15 cellular contexts compared by ENCODE assay signal in genomic region chr11:48094643-48095339, GRCh38.
DNase-seq lines count a peak whose midpoint lies in the region; ATAC-seq and TF ChIP-seq lines count a peak whose summit lies in the region.
"Had no signal": no experiment of that assay in that cellular context is flagged by ENCODE, and none has a peak within 500 bp of the region (broad histone marks: within the 10 kb centered on the region; RNA-seq: fewer than 3 reads in every experiment).

No MANE protein-coding gene starts in this region.

- H3K27ac Mint-ChIP-seq in T-helper 2 cell treated with Interferon-gamma antibody and Interleukin-4, amounts not matched to agents 5 μg/mL and 100 μg/mL, for 36 hours: peak overlapping the region; percentile 51

- H3K4me3 ChIP-seq in right atrium auricular region: no peak overlapping the region

- peaks cover 0 to 26% of the 10 kb centered on the region in 2 donors for H3K4me1 ChIP-seq in right atrium auricular region

- H3K4me1 Mint-ChIP-seq in T-helper 2 cell treated with Interferon-gamma antibody and Interleukin-4, amounts not matched to agents 5 μg/mL and 100 μg/mL, for 36 hours (ENCODE audit: low read depth): peaks cover 62% of the 10 kb centered on the region

- ATAC-seq in GM18519 (IDR thresholded peaks at IDR 0.05; ENCODE audit: low FRiP score, unreplicated experiment): no peak

- H3K9me3 ChIP-seq in right atrium auricular region: no peaks in the 10 kb centered on the region

- H3K27me3 Mint-ChIP-seq in T-helper 2 cell treated with Interferon-gamma antibody and Interleukin-4, amounts not matched to agents 5 μg/mL and 100 μg/mL, for 36 hours (ENCODE audit: low read depth): no peaks in the 10 kb centered on the region

- H3K27ac ChIP-seq in caudate nucleus (ENCODE audit: low read depth, low read length) (peak overlapping the region; percentile 93), temporal lobe (ENCODE audit: low read depth, low read length) (peak overlapping the region; percentile 78), RWPE1 (no peak overlapping the region), right atrium auricular region (no peak overlapping the region)

- no peaks in the 10 kb centered on the region for H3K36me3 ChIP-seq in right atrium auricular region

- no peak for DNase-seq in T-helper 2 cell treated with Interferon-gamma antibody and Interleukin-4, amounts not matched to agents 5 μg/mL and 100 μg/mL, for 36 hours (ENCODE audit: low spot score)
- DNase-seq in T-helper 2 cell (no peak), caudate nucleus (lab: John Stamatoyannopoulos, UW) (peak in 16 of 61 donors; percentile 10 to 67 (median 36)), midbrain (lab: John Stamatoyannopoulos, UW) (peak; percentile 83), RWPE1 (ENCODE audit: low spot score) (no peak), right atrium auricular region (ENCODE audit: low spot score) (no peak)
- DNase-seq: 8988T; activated CD4-positive, alpha-beta T cell treated with anti-CD3 and anti-CD28 coated beads for 1 hour; effector memory CD4-positive, alpha-beta T cell; GOT3; NCI-H1092 treated with DMSO at 0.1 percent for 48 hours; NCI-H226; stimulated activated CD4-positive, alpha-beta T cell treated with anti-CD3 and anti-CD28 coated beads, Interleukin-1b, Interleukin-23, amount 100 ng/mL, for 48 hours had no signal

- CTCF ChIA-PET in RWPE1 (lab: Yijun Ruan, JAX): interaction anchor here (0.8 kb wide), 1 partner anchor 15 kb away, joined by 5 read pairs; no protein-coding TSS in a partner anchor

- TF ChIP-seq CTCF in RWPE1 (conservative IDR thresholded peaks at IDR 0.05; ENCODE audit: low read depth) (no peak), right atrium auricular region (IDR thresholded peaks at IDR 0.05) (no peak)

- POLR2A ChIA-PET in RWPE1 (lab: Yijun Ruan, JAX; ENCODE audit: low non-redundant PET): no interaction called here

- H3K36me3 Mint-ChIP-seq in T-helper 2 cell treated with Interferon-gamma antibody and Interleukin-4, amounts not matched to agents 5 μg/mL and 100 μg/mL, for 36 hours (ENCODE audit: low read depth): peaks cover 22% of the 10 kb centered on the region

- H3K27me3 ChIP-seq in right atrium auricular region: no peaks in the 10 kb centered on the region

- H3K4me3 Mint-ChIP-seq in T-helper 2 cell treated with Interferon-gamma antibody and Interleukin-4, amounts not matched to agents 5 μg/mL and 100 μg/mL, for 36 hours: no peak overlapping the region

- no peaks in the 10 kb centered on the region for H3K9me3 Mint-ChIP-seq in T-helper 2 cell treated with Interferon-gamma antibody and Interleukin-4, amounts not matched to agents 5 μg/mL and 100 μg/mL, for 36 hours

Comparison
In these comparisons a context has a peak if more than half of its experiments do, and no peak if none do; other contexts are left out.
1. H3K27ac ChIP-seq: peak in caudate nucleus (single experiment) and temporal lobe (single experiment); none in RWPE1 (single experiment) and right atrium auricular region (0 of 2).